1 cellular context compared by ENCODE assay signal in the genomic region with DNA sequence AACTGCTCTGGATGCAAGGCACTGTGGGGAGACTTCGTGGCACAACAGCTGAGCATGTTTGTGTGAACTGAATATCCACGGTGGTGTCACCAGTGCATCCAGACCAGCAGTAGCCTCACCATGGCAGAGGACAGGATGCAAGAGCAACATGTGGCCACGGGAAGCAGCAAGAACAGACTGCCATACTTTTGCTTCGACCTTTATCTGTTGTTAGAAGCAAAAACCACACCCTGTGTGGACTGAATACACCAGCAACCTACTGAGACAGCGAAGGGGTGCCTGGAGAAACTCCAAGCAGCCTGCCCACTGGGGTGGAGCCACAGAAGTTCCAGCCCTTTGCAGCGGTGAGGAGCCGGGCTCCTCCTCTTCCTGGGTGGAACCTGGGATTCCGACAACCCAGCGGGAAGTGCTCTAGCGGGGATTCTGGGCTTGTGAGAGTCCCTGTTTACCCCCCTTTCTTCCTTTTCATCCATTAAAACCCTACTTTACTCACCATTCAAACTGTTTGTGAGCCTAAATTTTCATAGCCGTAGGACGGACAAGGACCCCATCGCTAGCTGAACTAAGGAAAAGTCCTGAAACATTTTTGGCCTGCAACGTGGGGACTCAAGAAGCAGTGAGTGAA.
TF ChIP-seq lines count a peak whose summit lies in the region.

No MANE protein-coding gene starts in this region.

TF ChIP-seq in K562, 482 proteins besides CTCF, POLR2A, EP300 and RAD21 (continued from another document and continues in another):
- no peak for TF ChIP-seq EWSR1 (IDR thresholded peaks at IDR 0.05; ENCODE audit: borderline replicate concordance, low read depth, partially characterized antibody)
- TF ChIP-seq, protein P1, sequence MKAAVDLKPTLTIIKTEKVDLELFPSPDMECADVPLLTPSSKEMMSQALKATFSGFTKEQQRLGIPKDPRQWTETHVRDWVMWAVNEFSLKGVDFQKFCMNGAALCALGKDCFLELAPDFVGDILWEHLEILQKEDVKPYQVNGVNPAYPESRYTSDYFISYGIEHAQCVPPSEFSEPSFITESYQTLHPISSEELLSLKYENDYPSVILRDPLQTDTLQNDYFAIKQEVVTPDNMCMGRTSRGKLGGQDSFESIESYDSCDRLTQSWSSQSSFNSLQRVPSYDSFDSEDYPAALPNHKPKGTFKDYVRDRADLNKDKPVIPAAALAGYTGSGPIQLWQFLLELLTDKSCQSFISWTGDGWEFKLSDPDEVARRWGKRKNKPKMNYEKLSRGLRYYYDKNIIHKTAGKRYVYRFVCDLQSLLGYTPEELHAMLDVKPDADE (conservative IDR thresholded peaks at IDR 0.05; ENCODE audit: control insufficient read depth, low read depth, low read length): no peak
- no peak for TF ChIP-seq SNIP1 (IDR thresholded peaks at IDR 0.05; ENCODE audit: low read depth)
- TF ChIP-seq, protein P2, sequence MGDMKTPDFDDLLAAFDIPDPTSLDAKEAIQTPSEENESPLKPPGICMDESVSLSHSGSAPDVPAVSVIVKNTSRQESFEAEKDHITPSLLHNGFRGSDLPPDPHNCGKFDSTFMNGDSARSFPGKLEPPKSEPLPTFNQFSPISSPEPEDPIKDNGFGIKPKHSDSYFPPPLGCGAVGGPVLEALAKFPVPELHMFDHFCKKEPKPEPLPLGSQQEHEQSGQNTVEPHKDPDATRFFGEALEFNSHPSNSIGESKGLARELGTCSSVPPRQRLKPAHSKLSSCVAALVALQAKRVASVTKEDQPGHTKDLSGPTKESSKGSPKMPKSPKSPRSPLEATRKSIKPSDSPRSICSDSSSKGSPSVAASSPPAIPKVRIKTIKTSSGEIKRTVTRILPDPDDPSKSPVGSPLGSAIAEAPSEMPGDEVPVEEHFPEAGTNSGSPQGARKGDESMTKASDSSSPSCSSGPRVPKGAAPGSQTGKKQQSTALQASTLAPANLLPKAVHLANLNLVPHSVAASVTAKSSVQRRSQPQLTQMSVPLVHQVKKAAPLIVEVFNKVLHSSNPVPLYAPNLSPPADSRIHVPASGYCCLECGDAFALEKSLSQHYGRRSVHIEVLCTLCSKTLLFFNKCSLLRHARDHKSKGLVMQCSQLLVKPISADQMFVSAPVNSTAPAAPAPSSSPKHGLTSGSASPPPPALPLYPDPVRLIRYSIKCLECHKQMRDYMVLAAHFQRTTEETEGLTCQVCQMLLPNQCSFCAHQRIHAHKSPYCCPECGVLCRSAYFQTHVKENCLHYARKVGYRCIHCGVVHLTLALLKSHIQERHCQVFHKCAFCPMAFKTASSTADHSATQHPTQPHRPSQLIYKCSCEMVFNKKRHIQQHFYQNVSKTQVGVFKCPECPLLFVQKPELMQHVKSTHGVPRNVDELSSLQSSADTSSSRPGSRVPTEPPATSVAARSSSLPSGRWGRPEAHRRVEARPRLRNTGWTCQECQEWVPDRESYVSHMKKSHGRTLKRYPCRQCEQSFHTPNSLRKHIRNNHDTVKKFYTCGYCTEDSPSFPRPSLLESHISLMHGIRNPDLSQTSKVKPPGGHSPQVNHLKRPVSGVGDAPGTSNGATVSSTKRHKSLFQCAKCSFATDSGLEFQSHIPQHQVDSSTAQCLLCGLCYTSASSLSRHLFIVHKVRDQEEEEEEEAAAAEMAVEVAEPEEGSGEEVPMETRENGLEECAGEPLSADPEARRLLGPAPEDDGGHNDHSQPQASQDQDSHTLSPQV (IDR thresholded peaks at IDR 0.05): 0 out of 2 replicates have a peak, but pooled peaks have one; percentile 12
- TF ChIP-seq U2AF1 (optimal IDR thresholded peaks at IDR 0.05; ENCODE audit: low read depth, low read length): no peak
- TF ChIP-seq, protein P3, sequence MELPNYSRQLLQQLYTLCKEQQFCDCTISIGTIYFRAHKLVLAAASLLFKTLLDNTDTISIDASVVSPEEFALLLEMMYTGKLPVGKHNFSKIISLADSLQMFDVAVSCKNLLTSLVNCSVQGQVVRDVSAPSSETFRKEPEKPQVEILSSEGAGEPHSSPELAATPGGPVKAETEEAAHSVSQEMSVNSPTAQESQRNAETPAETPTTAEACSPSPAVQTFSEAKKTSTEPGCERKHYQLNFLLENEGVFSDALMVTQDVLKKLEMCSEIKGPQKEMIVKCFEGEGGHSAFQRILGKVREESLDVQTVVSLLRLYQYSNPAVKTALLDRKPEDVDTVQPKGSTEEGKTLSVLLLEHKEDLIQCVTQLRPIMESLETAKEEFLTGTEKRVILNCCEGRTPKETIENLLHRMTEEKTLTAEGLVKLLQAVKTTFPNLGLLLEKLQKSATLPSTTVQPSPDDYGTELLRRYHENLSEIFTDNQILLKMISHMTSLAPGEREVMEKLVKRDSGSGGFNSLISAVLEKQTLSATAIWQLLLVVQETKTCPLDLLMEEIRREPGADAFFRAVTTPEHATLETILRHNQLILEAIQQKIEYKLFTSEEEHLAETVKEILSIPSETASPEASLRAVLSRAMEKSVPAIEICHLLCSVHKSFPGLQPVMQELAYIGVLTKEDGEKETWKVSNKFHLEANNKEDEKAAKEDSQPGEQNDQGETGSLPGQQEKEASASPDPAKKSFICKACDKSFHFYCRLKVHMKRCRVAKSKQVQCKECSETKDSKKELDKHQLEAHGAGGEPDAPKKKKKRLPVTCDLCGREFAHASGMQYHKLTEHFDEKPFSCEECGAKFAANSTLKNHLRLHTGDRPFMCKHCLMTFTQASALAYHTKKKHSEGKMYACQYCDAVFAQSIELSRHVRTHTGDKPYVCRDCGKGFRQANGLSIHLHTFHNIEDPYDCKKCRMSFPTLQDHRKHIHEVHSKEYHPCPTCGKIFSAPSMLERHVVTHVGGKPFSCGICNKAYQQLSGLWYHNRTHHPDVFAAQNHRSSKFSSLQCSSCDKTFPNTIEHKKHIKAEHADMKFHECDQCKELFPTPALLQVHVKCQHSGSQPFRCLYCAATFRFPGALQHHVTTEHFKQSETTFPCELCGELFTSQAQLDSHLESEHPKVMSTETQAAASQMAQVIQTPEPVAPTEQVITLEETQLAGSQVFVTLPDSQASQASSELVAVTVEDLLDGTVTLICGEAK (IDR thresholded peaks at IDR 0.05): peak; percentile 72
- TF ChIP-seq, protein P3 (CRISPR knock-in tag; IDR thresholded peaks at IDR 0.05): no peak
- peak; percentile 93 for TF ChIP-seq POLR2AphosphoS5 (IDR thresholded peaks at IDR 0.05; ENCODE audit: control insufficient read depth, insufficient read depth, low read depth, low read length)
- no peak for TF ChIP-seq TGIF2 (CRISPR knock-in tag; IDR thresholded peaks at IDR 0.05)
- TF ChIP-seq SPI1 (IDR thresholded peaks at IDR 0.05; ENCODE audit: borderline replicate concordance, low read depth, low read length): peak; percentile 62; the same call in 1 of the 2 replicates
- peak; percentile 45; the same call in 1 of the 2 replicates for TF ChIP-seq CREB3L1 (IDR thresholded peaks at IDR 0.05; ENCODE audit: borderline replicate concordance, low read depth)
- no peak for TF ChIP-seq ZNF316 (IDR thresholded peaks at IDR 0.05)
- TF ChIP-seq ZNF175 (CRISPR knock-in tag; IDR thresholded peaks at IDR 0.05; ENCODE audit: low read depth): 0 out of 2 replicates have a peak, but pooled peaks have one; percentile 40
- TF ChIP-seq SNAPC5 (CRISPR knock-in tag; IDR thresholded peaks at IDR 0.05): no peak
- TF ChIP-seq, protein P4, sequence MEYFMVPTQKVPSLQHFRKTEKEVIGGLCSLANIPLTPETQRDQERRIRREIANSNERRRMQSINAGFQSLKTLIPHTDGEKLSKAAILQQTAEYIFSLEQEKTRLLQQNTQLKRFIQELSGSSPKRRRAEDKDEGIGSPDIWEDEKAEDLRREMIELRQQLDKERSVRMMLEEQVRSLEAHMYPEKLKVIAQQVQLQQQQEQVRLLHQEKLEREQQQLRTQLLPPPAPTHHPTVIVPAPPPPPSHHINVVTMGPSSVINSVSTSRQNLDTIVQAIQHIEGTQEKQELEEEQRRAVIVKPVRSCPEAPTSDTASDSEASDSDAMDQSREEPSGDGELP (CRISPR knock-in tag; IDR thresholded peaks at IDR 0.05; ENCODE audit: borderline replicate concordance): peak; percentile 36; the same call in 1 of the 2 replicates
- no peak for TF ChIP-seq PBX2 (CRISPR knock-in tag; IDR thresholded peaks at IDR 0.05; ENCODE audit: low read depth)
- TF ChIP-seq PBX2 (tag; conservative IDR thresholded peaks at IDR 0.05; ENCODE audit: low read depth): no peak
- TF ChIP-seq PCBP2 (IDR thresholded peaks at IDR 0.05; ENCODE audit: low read depth, low read length, poor library complexity, severe bottlenecking): no peak
- TF ChIP-seq JUN (IDR thresholded peaks at IDR 0.05; ENCODE audit: borderline replicate concordance, low read depth, low read length): no peak
- TF ChIP-seq JUN (CRISPR knock-in tag; IDR thresholded peaks at IDR 0.05; ENCODE audit: borderline replicate concordance): no peak
- TF ChIP-seq, protein P5, sequence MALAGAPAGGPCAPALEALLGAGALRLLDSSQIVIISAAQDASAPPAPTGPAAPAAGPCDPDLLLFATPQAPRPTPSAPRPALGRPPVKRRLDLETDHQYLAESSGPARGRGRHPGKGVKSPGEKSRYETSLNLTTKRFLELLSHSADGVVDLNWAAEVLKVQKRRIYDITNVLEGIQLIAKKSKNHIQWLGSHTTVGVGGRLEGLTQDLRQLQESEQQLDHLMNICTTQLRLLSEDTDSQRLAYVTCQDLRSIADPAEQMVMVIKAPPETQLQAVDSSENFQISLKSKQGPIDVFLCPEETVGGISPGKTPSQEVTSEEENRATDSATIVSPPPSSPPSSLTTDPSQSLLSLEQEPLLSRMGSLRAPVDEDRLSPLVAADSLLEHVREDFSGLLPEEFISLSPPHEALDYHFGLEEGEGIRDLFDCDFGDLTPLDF (CRISPR knock-in tag; IDR thresholded peaks at IDR 0.05): 0 out of 2 replicates have a peak, but pooled peaks have one; percentile 45
- no peak for TF ChIP-seq CLOCK (CRISPR knock-in tag; IDR thresholded peaks at IDR 0.05; ENCODE audit: borderline replicate concordance)
- no peak for TF ChIP-seq ZNF436 (CRISPR knock-in tag; IDR thresholded peaks at IDR 0.05)
- no peak for TF ChIP-seq ZC3H8 (IDR thresholded peaks at IDR 0.05)
